Comparison of ENCODE assay signal across 1 cellular context in the genomic region with DNA sequence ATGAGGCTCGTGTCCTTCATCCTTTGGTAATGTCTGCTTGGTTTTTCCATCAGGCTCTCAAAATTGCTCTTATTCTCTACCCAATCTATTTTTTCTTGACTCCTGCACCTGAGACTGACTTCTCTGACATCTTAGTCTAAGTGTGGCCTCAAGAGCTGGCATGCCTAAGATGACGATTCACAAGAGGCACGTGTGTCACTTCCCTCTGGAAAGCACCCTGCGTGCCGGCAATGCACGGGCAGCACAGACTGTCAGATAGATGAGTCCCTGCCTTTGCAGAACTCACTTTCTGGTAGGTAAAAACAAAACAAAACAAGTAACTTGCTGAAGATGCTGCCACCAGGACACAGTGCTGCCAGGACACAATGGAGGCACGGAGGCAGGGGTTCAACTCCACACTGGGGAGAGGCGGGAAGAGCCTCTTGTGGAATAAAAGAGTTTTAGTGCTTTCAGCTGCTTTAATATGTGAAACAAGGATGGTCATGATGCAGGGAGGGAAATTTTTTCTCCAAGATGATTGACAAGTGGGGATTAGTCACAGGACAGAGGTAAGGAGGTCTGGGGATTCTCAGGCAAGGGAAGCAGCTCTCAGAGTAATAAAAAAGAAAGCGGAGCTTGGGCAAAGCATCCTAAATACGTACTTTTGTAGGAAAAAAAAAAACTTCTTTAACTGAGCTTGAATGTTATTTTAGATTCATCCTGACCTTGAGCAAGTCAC.
TF ChIP-seq lines count a peak whose summit lies in the region.

No MANE protein-coding gene starts in this region.

TF ChIP-seq in GM12878, 131 proteins besides CTCF, POLR2A, EP300 and RAD21 (continues in another document):
- TF ChIP-seq, protein P1, sequence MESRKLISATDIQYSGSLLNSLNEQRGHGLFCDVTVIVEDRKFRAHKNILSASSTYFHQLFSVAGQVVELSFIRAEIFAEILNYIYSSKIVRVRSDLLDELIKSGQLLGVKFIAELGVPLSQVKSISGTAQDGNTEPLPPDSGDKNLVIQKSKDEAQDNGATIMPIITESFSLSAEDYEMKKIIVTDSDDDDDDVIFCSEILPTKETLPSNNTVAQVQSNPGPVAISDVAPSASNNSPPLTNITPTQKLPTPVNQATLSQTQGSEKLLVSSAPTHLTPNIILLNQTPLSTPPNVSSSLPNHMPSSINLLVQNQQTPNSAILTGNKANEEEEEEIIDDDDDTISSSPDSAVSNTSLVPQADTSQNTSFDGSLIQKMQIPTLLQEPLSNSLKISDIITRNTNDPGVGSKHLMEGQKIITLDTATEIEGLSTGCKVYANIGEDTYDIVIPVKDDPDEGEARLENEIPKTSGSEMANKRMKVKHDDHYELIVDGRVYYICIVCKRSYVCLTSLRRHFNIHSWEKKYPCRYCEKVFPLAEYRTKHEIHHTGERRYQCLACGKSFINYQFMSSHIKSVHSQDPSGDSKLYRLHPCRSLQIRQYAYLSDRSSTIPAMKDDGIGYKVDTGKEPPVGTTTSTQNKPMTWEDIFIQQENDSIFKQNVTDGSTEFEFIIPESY (IDR thresholded peaks at IDR 0.05) = no peak
- TF ChIP-seq ZNF217 (IDR thresholded peaks at IDR 0.05) = no peak
- no peak for TF ChIP-seq MEF2B (IDR thresholded peaks at IDR 0.05; ENCODE audit: partially characterized antibody, poor library complexity, severe bottlenecking)
- no peak for TF ChIP-seq RB1 (IDR thresholded peaks at IDR 0.05; ENCODE audit: borderline replicate concordance)
- TF ChIP-seq IRF4 (IDR thresholded peaks at IDR 0.05; ENCODE audit: low read depth, low read length) = no peak
- TF ChIP-seq POLR2AphosphoS2 (IDR thresholded peaks at IDR 0.05; ENCODE audit: low read depth, low read length) = no peak
- TF ChIP-seq KDM1A (IDR thresholded peaks at IDR 0.05; ENCODE audit: borderline replicate concordance) = no peak
- peak; percentile 57; the same call in 1 of the 2 replicates for TF ChIP-seq MXI1 (IDR thresholded peaks at IDR 0.05; ENCODE audit: low read depth, low read length)
- no peak for TF ChIP-seq CBFB (IDR thresholded peaks at IDR 0.05; ENCODE audit: low read depth)
- no peak for TF ChIP-seq CHD4 (IDR thresholded peaks at IDR 0.05)
- TF ChIP-seq SIN3A (IDR thresholded peaks at IDR 0.05; ENCODE audit: low read depth, low read length) = no peak
- TF ChIP-seq SUPT20H (IDR thresholded peaks at IDR 0.05; ENCODE audit: borderline replicate concordance, control insufficient read depth, low read depth, low read length) = no peak
- no peak for TF ChIP-seq TCF7 (IDR thresholded peaks at IDR 0.05; ENCODE audit: borderline replicate concordance)
- no peak for TF ChIP-seq FOS (IDR thresholded peaks at IDR 0.05; ENCODE audit: borderline replicate concordance, extremely low read depth, insufficient read length)
- peak; percentile 79 to 90 for TF ChIP-seq BHLHE40 (IDR thresholded peaks at IDR 0.05; ENCODE audit: borderline replicate concordance in 1 of 2, low read depth in 2 of 2, low read length in 1 of 2)
- peak; percentile 78 for TF ChIP-seq CREM (IDR thresholded peaks at IDR 0.05; ENCODE audit: low read depth)
- no peak for TF ChIP-seq GATAD2B (conservative IDR thresholded peaks at IDR 0.05; ENCODE audit: low read depth)
- TF ChIP-seq, protein P2, sequence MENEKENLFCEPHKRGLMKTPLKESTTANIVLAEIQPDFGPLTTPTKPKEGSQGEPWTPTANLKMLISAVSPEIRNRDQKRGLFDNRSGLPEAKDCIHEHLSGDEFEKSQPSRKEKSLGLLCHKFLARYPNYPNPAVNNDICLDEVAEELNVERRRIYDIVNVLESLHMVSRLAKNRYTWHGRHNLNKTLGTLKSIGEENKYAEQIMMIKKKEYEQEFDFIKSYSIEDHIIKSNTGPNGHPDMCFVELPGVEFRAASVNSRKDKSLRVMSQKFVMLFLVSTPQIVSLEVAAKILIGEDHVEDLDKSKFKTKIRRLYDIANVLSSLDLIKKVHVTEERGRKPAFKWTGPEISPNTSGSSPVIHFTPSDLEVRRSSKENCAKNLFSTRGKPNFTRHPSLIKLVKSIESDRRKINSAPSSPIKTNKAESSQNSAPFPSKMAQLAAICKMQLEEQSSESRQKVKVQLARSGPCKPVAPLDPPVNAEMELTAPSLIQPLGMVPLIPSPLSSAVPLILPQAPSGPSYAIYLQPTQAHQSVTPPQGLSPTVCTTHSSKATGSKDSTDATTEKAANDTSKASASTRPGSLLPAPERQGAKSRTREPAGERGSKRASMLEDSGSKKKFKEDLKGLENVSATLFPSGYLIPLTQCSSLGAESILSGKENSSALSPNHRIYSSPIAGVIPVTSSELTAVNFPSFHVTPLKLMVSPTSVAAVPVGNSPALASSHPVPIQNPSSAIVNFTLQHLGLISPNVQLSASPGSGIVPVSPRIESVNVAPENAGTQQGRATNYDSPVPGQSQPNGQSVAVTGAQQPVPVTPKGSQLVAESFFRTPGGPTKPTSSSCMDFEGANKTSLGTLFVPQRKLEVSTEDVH (IDR thresholded peaks at IDR 0.05; ENCODE audit: low read depth, partially characterized antibody) = no peak
- no peak for TF ChIP-seq SMC3 (IDR thresholded peaks at IDR 0.05; ENCODE audit: borderline replicate concordance, low read length)
- TF ChIP-seq LARP7 (IDR thresholded peaks at IDR 0.05) = no peak
- TF ChIP-seq, protein P3, sequence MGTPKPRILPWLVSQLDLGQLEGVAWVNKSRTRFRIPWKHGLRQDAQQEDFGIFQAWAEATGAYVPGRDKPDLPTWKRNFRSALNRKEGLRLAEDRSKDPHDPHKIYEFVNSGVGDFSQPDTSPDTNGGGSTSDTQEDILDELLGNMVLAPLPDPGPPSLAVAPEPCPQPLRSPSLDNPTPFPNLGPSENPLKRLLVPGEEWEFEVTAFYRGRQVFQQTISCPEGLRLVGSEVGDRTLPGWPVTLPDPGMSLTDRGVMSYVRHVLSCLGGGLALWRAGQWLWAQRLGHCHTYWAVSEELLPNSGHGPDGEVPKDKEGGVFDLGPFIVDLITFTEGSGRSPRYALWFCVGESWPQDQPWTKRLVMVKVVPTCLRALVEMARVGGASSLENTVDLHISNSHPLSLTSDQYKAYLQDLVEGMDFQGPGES (IDR thresholded peaks at IDR 0.05) = no peak
- TF ChIP-seq, protein P4, sequence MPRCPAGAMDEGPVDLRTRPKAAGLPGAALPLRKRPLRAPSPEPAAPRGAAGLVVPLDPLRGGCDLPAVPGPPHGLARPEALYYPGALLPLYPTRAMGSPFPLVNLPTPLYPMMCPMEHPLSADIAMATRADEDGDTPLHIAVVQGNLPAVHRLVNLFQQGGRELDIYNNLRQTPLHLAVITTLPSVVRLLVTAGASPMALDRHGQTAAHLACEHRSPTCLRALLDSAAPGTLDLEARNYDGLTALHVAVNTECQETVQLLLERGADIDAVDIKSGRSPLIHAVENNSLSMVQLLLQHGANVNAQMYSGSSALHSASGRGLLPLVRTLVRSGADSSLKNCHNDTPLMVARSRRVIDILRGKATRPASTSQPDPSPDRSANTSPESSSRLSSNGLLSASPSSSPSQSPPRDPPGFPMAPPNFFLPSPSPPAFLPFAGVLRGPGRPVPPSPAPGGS (IDR thresholded peaks at IDR 0.05; ENCODE audit: borderline replicate concordance, insufficient read depth, low read depth, low read length, poor library complexity, severe bottlenecking) = no peak
- TF ChIP-seq CHD1 (IDR thresholded peaks at IDR 0.05; ENCODE audit: low read depth, low read length) = no peak
- no peak for TF ChIP-seq KLF5 (IDR thresholded peaks at IDR 0.05; ENCODE audit: partially characterized antibody)
- no peak for TF ChIP-seq NFYA (IDR thresholded peaks at IDR 0.05; ENCODE audit: borderline replicate concordance, low read depth, low read length)
- TF ChIP-seq, protein P5, sequence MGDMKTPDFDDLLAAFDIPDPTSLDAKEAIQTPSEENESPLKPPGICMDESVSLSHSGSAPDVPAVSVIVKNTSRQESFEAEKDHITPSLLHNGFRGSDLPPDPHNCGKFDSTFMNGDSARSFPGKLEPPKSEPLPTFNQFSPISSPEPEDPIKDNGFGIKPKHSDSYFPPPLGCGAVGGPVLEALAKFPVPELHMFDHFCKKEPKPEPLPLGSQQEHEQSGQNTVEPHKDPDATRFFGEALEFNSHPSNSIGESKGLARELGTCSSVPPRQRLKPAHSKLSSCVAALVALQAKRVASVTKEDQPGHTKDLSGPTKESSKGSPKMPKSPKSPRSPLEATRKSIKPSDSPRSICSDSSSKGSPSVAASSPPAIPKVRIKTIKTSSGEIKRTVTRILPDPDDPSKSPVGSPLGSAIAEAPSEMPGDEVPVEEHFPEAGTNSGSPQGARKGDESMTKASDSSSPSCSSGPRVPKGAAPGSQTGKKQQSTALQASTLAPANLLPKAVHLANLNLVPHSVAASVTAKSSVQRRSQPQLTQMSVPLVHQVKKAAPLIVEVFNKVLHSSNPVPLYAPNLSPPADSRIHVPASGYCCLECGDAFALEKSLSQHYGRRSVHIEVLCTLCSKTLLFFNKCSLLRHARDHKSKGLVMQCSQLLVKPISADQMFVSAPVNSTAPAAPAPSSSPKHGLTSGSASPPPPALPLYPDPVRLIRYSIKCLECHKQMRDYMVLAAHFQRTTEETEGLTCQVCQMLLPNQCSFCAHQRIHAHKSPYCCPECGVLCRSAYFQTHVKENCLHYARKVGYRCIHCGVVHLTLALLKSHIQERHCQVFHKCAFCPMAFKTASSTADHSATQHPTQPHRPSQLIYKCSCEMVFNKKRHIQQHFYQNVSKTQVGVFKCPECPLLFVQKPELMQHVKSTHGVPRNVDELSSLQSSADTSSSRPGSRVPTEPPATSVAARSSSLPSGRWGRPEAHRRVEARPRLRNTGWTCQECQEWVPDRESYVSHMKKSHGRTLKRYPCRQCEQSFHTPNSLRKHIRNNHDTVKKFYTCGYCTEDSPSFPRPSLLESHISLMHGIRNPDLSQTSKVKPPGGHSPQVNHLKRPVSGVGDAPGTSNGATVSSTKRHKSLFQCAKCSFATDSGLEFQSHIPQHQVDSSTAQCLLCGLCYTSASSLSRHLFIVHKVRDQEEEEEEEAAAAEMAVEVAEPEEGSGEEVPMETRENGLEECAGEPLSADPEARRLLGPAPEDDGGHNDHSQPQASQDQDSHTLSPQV (IDR thresholded peaks at IDR 0.05) = no peak
- TF ChIP-seq GABPA (IDR thresholded peaks at IDR 0.05; ENCODE audit: low read depth) = 0 out of 2 replicates have a peak, but pooled peaks have one; percentile 11
- TF ChIP-seq RCOR1 (conservative IDR thresholded peaks at IDR 0.05; ENCODE audit: low read depth, low read length) = no peak
- no peak for TF ChIP-seq MYB (IDR thresholded peaks at IDR 0.05; ENCODE audit: borderline replicate concordance, low read depth, low read length)
- peak; percentile 86 for TF ChIP-seq SPI1 (IDR thresholded peaks at IDR 0.05; ENCODE audit: borderline replicate concordance, insufficient read depth, low read depth, low read length)
- TF ChIP-seq MEF2A (IDR thresholded peaks at IDR 0.05; ENCODE audit: insufficient read depth, low read depth, low read length) = no peak
- TF ChIP-seq IKZF2 (IDR thresholded peaks at IDR 0.05) = peak in 1 of 2 experiments; percentile 36; a peak in 2 of 4 replicates
- TF ChIP-seq, protein P6, sequence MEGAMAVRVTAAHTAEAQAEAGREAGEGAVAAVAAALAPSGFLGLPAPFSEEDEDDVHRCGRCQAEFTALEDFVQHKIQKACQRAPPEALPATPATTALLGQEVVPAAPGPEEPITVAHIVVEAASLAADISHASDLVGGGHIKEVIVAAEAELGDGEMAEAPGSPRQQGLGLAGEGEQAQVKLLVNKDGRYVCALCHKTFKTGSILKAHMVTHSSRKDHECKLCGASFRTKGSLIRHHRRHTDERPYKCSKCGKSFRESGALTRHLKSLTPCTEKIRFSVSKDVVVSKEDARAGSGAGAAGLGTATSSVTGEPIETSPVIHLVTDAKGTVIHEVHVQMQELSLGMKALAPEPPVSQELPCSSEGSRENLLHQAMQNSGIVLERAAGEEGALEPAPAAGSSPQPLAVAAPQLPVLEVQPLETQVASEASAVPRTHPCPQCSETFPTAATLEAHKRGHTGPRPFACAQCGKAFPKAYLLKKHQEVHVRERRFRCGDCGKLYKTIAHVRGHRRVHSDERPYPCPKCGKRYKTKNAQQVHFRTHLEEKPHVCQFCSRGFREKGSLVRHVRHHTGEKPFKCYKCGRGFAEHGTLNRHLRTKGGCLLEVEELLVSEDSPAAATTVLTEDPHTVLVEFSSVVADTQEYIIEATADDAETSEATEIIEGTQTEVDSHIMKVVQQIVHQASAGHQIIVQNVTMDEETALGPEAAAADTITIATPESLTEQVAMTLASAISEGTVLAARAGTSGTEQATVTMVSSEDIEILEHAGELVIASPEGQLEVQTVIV (IDR thresholded peaks at IDR 0.05; ENCODE audit: borderline replicate concordance, partially characterized antibody) = no peak
- TF ChIP-seq POU2F2 (IDR thresholded peaks at IDR 0.05; ENCODE audit: borderline replicate concordance, low read depth, low read length) = peak; percentile 25; the same call in 1 of the 3 replicates
- TF ChIP-seq CBX3 (IDR thresholded peaks at IDR 0.05; ENCODE audit: borderline replicate concordance, low read depth) = no peak
- no peak for TF ChIP-seq JUNB (IDR thresholded peaks at IDR 0.05)
- no peak for TF ChIP-seq TAF1 (IDR thresholded peaks at IDR 0.05; ENCODE audit: borderline replicate concordance, low read depth, low read length)
- no peak for TF ChIP-seq JUND (IDR thresholded peaks at IDR 0.05; ENCODE audit: low read depth, low read length)
- TF ChIP-seq, protein P7, sequence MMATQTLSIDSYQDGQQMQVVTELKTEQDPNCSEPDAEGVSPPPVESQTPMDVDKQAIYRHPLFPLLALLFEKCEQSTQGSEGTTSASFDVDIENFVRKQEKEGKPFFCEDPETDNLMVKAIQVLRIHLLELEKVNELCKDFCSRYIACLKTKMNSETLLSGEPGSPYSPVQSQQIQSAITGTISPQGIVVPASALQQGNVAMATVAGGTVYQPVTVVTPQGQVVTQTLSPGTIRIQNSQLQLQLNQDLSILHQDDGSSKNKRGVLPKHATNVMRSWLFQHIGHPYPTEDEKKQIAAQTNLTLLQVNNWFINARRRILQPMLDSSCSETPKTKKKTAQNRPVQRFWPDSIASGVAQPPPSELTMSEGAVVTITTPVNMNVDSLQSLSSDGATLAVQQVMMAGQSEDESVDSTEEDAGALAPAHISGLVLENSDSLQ (IDR thresholded peaks at IDR 0.05) = peak; percentile 80
- TF ChIP-seq BACH1 (IDR thresholded peaks at IDR 0.05; ENCODE audit: borderline replicate concordance) = no peak
